In the genomic region with DNA sequence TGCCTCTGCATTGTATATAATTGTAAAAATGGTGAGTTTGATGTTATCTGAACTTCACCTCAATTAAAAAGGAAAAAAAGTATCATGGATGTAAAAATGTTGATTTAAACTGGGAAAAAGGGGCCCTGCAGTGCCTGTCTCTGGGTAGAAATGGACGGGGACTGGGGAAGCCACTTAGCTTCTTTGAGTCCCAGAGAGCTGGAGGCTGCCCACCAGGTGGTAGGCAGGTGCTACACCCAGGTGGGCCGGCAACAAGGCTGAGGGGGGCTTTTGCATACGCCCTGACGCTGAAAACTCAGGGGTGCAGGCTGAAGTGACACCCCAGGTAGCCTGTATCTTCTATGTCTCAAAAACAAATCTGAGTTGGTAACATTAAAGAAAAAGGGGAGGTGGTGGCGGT, we compare ENCODE assay signal across 19 cellular contexts.
A peak's percentile ranks its signal among the peaks of the same experiment; 100 is the strongest.
DNase-seq lines count a peak whose midpoint lies in the region; ATAC-seq and TF ChIP-seq lines count a peak whose summit lies in the region.
"Had no signal": no experiment of that assay in that cellular context is flagged by ENCODE, and none has a peak within 500 bp of the region (broad histone marks: within the 10 kb centered on the region; RNA-seq: fewer than 3 reads in every experiment).

No MANE protein-coding gene starts in this region.

- H3K36me3 ChIP-seq in Caco-2 (ENCODE audit: control insufficient read depth, insufficient read depth, low read length), result peaks cover 2% of the 10 kb centered on the region; the same call in 1 of the 2 replicates

- no peak overlapping the region for H3K4me3 ChIP-seq in Caco-2 (ENCODE audit: low read depth, low read length)
- H3K4me3 ChIP-seq: K562 had no signal

- no TSS peak for BruUV-seq in Caco-2 (replicated peaks; lab: Mats Ljungman, UMichigan)

- H3K4me1 ChIP-seq in Caco-2, result peaks cover 10% of the 10 kb centered on the region

- no peaks in the 10 kb centered on the region for H3K9me3 Mint-ChIP-seq in Caco-2 (ENCODE audit: unreplicated experiment)
- no peaks in the 10 kb centered on the region for H3K9me3 Mint-ChIP-seq in activated B cell treated with CpG ODN at 0.5 μM for 24 hours
- no peaks in the 10 kb centered on the region for H3K9me3 Mint-ChIP-seq in stimulated activated effector memory CD8-positive, alpha-beta T cell treated with anti-CD3 and anti-CD28 coated beads, Interleukin-12 subunit alpha, Interleukin-12 subunit beta, amount 100 ng/mL, for 72 hours
- H3K9me3 Mint-ChIP-seq in activated T-helper 1 cell treated with anti-CD3 and anti-CD28 coated beads, Interleukin-12 subunit alpha, Interleukin-12 subunit beta, Interleukin-2, Interleukin-4 antibody, amounts not matched to agents 30 ng/mL and 10 ng/mL and 1 ng/mL, durations not matched to agents 14 hours and 24 hours and 36 hours, result no peaks in the 10 kb centered on the region
- H3K9me3 Mint-ChIP-seq: CD4-positive, CD25-positive, alpha-beta regulatory T cell had no signal

- peaks cover 84% of the 10 kb centered on the region for H3K36me3 Mint-ChIP-seq in Caco-2 (ENCODE audit: insufficient read depth, unreplicated experiment)
- H3K36me3 Mint-ChIP-seq in activated B cell treated with CpG ODN at 0.5 μM for 24 hours (ENCODE audit: low read depth), result peaks cover 6% of the 10 kb centered on the region
- peaks cover 24% of the 10 kb centered on the region for H3K36me3 Mint-ChIP-seq in stimulated activated effector memory CD8-positive, alpha-beta T cell treated with anti-CD3 and anti-CD28 coated beads, Interleukin-12 subunit alpha, Interleukin-12 subunit beta, amount 100 ng/mL, for 72 hours
- peaks cover 3% of the 10 kb centered on the region for H3K36me3 Mint-ChIP-seq in activated T-helper 1 cell treated with anti-CD3 and anti-CD28 coated beads, Interleukin-12 subunit alpha, Interleukin-12 subunit beta, Interleukin-2, Interleukin-4 antibody, amounts not matched to agents 30 ng/mL and 10 ng/mL and 1 ng/mL, durations not matched to agents 14 hours and 24 hours and 36 hours (ENCODE audit: low read depth)

- peak; percentile 45 for DNase-seq in activated CD8-positive, alpha-beta memory T cell treated with anti-CD3 and anti-CD28 coated beads, Interleukin-2, amount 50 U/mL, for 48 hours
- no peak for DNase-seq in activated CD8-positive, alpha-beta memory T cell treated with anti-CD3 and anti-CD28 coated beads, Interleukin-2, amount 50 U/mL, for 4 hours
- DNase-seq in Caco-2, result peak in 1 of 2 experiments; percentile 32
- DNase-seq in activated B cell treated with CpG ODN at 0.5 μM for 24 hours, result no peak
- no peak for DNase-seq in stimulated activated effector memory CD8-positive, alpha-beta T cell treated with anti-CD3 and anti-CD28 coated beads, Interleukin-12 subunit alpha, Interleukin-12 subunit beta, amount 100 ng/mL, for 72 hours (ENCODE audit: low spot score in 2 of 2)
- DNase-seq in activated T-helper 1 cell treated with anti-CD3 and anti-CD28 coated beads, Interleukin-12 subunit alpha, Interleukin-12 subunit beta, Interleukin-2, Interleukin-4 antibody, amounts not matched to agents 30 ng/mL and 10 ng/mL and 1 ng/mL, durations not matched to agents 14 hours and 24 hours and 36 hours (ENCODE audit: low spot score), result no peak
- DNase-seq in D341Med (ENCODE audit: low spot score), result no peak
- no peak for DNase-seq in SHP77 (lab: John Stamatoyannopoulos, UW)
- DNase-seq: AML-193; CD4-positive, CD25-positive, alpha-beta regulatory T cell; GOT3; MV-4-11; NCI-H1417 treated with DMSO at 0.1 percent for 48 hours; NCI-H187 treated with DMSO at 0.1 percent for 48 hours; NCI-H226; NCI-H82; OCI-M1; SIG-M5 had no signal

- H3K9me3 ChIP-seq in Caco-2, result no peaks in the 10 kb centered on the region

- H3K4me1 Mint-ChIP-seq in Caco-2 (ENCODE audit: low read depth, unreplicated experiment), result peaks cover 8% of the 10 kb centered on the region
- H3K4me1 Mint-ChIP-seq in activated B cell treated with CpG ODN at 0.5 μM for 24 hours, result peaks cover 4% of the 10 kb centered on the region
- H3K4me1 Mint-ChIP-seq in stimulated activated effector memory CD8-positive, alpha-beta T cell treated with anti-CD3 and anti-CD28 coated beads, Interleukin-12 subunit alpha, Interleukin-12 subunit beta, amount 100 ng/mL, for 72 hours, result peaks cover 18% of the 10 kb centered on the region
- H3K4me1 Mint-ChIP-seq in activated T-helper 1 cell treated with anti-CD3 and anti-CD28 coated beads, Interleukin-12 subunit alpha, Interleukin-12 subunit beta, Interleukin-2, Interleukin-4 antibody, amounts not matched to agents 30 ng/mL and 10 ng/mL and 1 ng/mL, durations not matched to agents 14 hours and 24 hours and 36 hours (ENCODE audit: low read depth), result peaks cover 11% of the 10 kb centered on the region

- intact Hi-C loops in Caco-2 (cut with micrococcal nuclease; ENCODE audit: unreplicated experiment) (no loop called here), activated B cell treated with CpG ODN at 0.5 μM for 24 hours (cut with micrococcal nuclease) (no loop called here)
- intact Hi-C loops in activated T-helper 1 cell treated with anti-CD3 and anti-CD28 coated beads, Interleukin-12 subunit alpha, Interleukin-12 subunit beta, Interleukin-2, Interleukin-4 antibody, amounts not matched to agents 30 ng/mL and 10 ng/mL and 1 ng/mL, durations not matched to agents 14 hours and 24 hours and 36 hours (cut with micrococcal nuclease), result no loop called here

- peak overlapping the region; percentile 20 for H3K27ac Mint-ChIP-seq in Caco-2 (ENCODE audit: unreplicated experiment)
- peak overlapping the region; percentile 20 for H3K27ac Mint-ChIP-seq in activated B cell treated with CpG ODN at 0.5 μM for 24 hours
- H3K27ac Mint-ChIP-seq in stimulated activated effector memory CD8-positive, alpha-beta T cell treated with anti-CD3 and anti-CD28 coated beads, Interleukin-12 subunit alpha, Interleukin-12 subunit beta, amount 100 ng/mL, for 72 hours, result peak overlapping the region; percentile 36
- no peak overlapping the region for H3K27ac Mint-ChIP-seq in activated T-helper 1 cell treated with anti-CD3 and anti-CD28 coated beads, Interleukin-12 subunit alpha, Interleukin-12 subunit beta, Interleukin-2, Interleukin-4 antibody, amounts not matched to agents 30 ng/mL and 10 ng/mL and 1 ng/mL, durations not matched to agents 14 hours and 24 hours and 36 hours

- H3K27me3 Mint-ChIP-seq in Caco-2 (ENCODE audit: insufficient read depth, unreplicated experiment), result no peaks in the 10 kb centered on the region
- no peaks in the 10 kb centered on the region for H3K27me3 Mint-ChIP-seq in activated B cell treated with CpG ODN at 0.5 μM for 24 hours
- H3K27me3 Mint-ChIP-seq in activated T-helper 1 cell treated with anti-CD3 and anti-CD28 coated beads, Interleukin-12 subunit alpha, Interleukin-12 subunit beta, Interleukin-2, Interleukin-4 antibody, amounts not matched to agents 30 ng/mL and 10 ng/mL and 1 ng/mL, durations not matched to agents 14 hours and 24 hours and 36 hours (ENCODE audit: insufficient read depth), result no peaks in the 10 kb centered on the region
- H3K27me3 Mint-ChIP-seq: CD4-positive, CD25-positive, alpha-beta regulatory T cell had no signal

- no peak for ATAC-seq in activated B cell treated with CpG ODN at 0.5 μM for 24 hours (ENCODE audit: low read depth)
- ATAC-seq in stimulated activated effector memory CD8-positive, alpha-beta T cell treated with anti-CD3 and anti-CD28 coated beads, Interleukin-12 subunit alpha, Interleukin-12 subunit beta, amount 100 ng/mL, for 72 hours, result no peak
- ATAC-seq: K562 had no signal

- CTCF ChIA-PET in Caco-2 (lab: Charles Lee) (interaction anchor here (0.9 kb wide), 1 partner anchor 9 kb away, joined by 3 read pairs; no protein-coding TSS in a partner anchor), activated B cell treated with CpG ODN at 0.5 μM for 24 hours (lab: Charles Lee) (interaction anchor here (1.3 kb wide), 1 partner anchor 954 kb away, joined by 4 read pairs; no protein-coding TSS in a partner anchor)

- TF ChIP-seq CTCF in Caco-2 (IDR thresholded peaks at IDR 0.05; ENCODE audit: insufficient read depth in 1 of 2, low read depth in 1 of 2, low read length in 1 of 2, severe bottlenecking in 1 of 2, unreplicated experiment in 1 of 2) (no peak), activated B cell treated with CpG ODN at 0.5 μM for 24 hours (IDR thresholded peaks at IDR 0.05) (no peak)

- POLR2A ChIA-PET in Caco-2 (lab: Charles Lee) (no interaction called here), activated B cell treated with CpG ODN at 0.5 μM for 24 hours (lab: Charles Lee) (interaction anchor here (1.4 kb wide), 1 partner anchor 10 kb away, joined by 6 read pairs; no protein-coding TSS in a partner anchor)

- no peaks in the 10 kb centered on the region for H3K27me3 ChIP-seq in Caco-2 (replicated peaks; ENCODE audit: control insufficient read depth, insufficient read depth, low read length)

- H3K4me3 Mint-ChIP-seq in Caco-2 (ENCODE audit: unreplicated experiment) (no peak overlapping the region), activated B cell treated with CpG ODN at 0.5 μM for 24 hours (no peak overlapping the region)
- H3K4me3 Mint-ChIP-seq in stimulated activated effector memory CD8-positive, alpha-beta T cell treated with anti-CD3 and anti-CD28 coated beads, Interleukin-12 subunit alpha, Interleukin-12 subunit beta, amount 100 ng/mL, for 72 hours, result no peak overlapping the region
- no peak overlapping the region for H3K4me3 Mint-ChIP-seq in activated T-helper 1 cell treated with anti-CD3 and anti-CD28 coated beads, Interleukin-12 subunit alpha, Interleukin-12 subunit beta, Interleukin-2, Interleukin-4 antibody, amounts not matched to agents 30 ng/mL and 10 ng/mL and 1 ng/mL, durations not matched to agents 14 hours and 24 hours and 36 hours
- H3K4me3 Mint-ChIP-seq: CD4-positive, CD25-positive, alpha-beta regulatory T cell had no signal
